Comparison of ENCODE assay signal across 8 cellular contexts in the genomic region with DNA sequence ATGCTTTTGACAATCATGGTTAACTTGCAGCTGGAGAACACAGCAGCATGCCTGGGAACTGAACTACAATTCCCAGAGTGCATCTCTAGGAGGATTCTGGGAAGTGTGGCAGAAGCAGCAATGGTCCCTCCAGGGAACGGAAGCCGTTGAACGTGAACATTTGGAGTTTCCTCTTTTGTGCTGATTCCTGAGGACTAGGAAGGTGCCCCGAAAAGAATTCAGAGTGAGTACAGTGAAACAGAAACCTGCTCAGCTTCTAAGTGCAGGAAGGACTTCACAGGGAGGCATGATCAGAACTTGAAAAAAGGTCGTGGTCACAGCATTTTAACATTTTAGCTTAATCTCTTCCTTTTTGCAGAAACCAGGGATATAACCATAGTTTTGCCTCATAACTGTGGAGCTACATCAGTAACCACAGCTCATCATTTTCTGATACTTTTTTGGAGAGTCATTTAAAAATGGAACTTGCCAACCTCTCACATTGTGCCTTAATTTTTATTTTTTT. TPM values are rescaled to one million over a fixed set of nuclear protein-coding genes. Genes with fewer than 3 reads are reported as not detected.
A peak's percentile ranks its signal among the peaks of the same experiment; 100 is the strongest.
DNase-seq lines count a peak whose midpoint lies in the region; ATAC-seq and TF ChIP-seq lines count a peak whose summit lies in the region.

A gene (plus strand): TSS at position 111 of the 505 bp plus-strand sequence. CDS start 3,911 bp downstream, outside the sequence.

- DNase-seq in EH (ENCODE audit: low read depth), result peak; percentile 82
- DNase-seq in PC-9, result peak; percentile 51 to 54
- DNase-seq in fibroblast of gingiva (ENCODE audit: low read depth), result peak; percentile 53
- peak; percentile 77 for DNase-seq in stromal cell of bone marrow (ENCODE audit: low read depth)
- no peak for DNase-seq in KG1 (lab: John Stamatoyannopoulos, UW)

- 0 out of 2 replicates have a peak, but pooled peaks cover 10% of the 10 kb centered on the region for H3K79me2 ChIP-seq in PC-9 (ENCODE audit: low read depth)

- no peaks in the 10 kb centered on the region for H4K20me1 ChIP-seq in PC-9 (ENCODE audit: insufficient read depth)

- H3K9me3 ChIP-seq in PC-9 (ENCODE audit: insufficient read depth, low read depth) (0 out of 2 replicates have a peak, but pooled peaks cover 5% of the 10 kb centered on the region), mucosa of stomach (ENCODE audit: control insufficient read depth, low read length) (no peaks in the 10 kb centered on the region)

- H3K4me1 ChIP-seq in PC-9 (replicated peaks; ENCODE audit: insufficient read depth), result peaks cover 19% of the 10 kb centered on the region
- H3K4me1 ChIP-seq in mucosa of stomach (ENCODE audit: control insufficient read depth, insufficient read depth, low read length), result peaks cover 5% of the 10 kb centered on the region

- no peaks in the 10 kb centered on the region for H3K27me3 ChIP-seq in PC-9 (ENCODE audit: insufficient read depth, low read depth)
- no peaks in the 10 kb centered on the region for H3K27me3 ChIP-seq in mucosa of stomach (ENCODE audit: control insufficient read depth, insufficient read depth, low read length)

- H3K4me1 Mint-ChIP-seq in activated T-helper 17 cell treated with anti-CD3 and anti-CD28 coated beads, Interleukin-2, amount 50 U/mL, for 72 hours, result peaks cover 9% of the 10 kb centered on the region

- peaks cover 25% of the 10 kb centered on the region for H3F3A ChIP-seq in PC-9 (ENCODE audit: insufficient read depth, low read depth)

- peak within 1 kb of the TSS; percentile 73; the same call in 1 of the 2 replicates for H2AFZ ChIP-seq in PC-9

- no peak for TF ChIP-seq CTCF in PC-9 (conservative IDR thresholded peaks at IDR 0.05)

- H3K9me2 ChIP-seq in PC-9 (ENCODE audit: insufficient read depth), result no peaks in the 10 kb centered on the region

- H3K9me3 Mint-ChIP-seq in activated T-helper 17 cell treated with anti-CD3 and anti-CD28 coated beads, Interleukin-2, amount 50 U/mL, for 72 hours, result peaks cover 4% of the 10 kb centered on the region

- H3K4me3 ChIP-seq in PC-9 (peak within 1 kb of the TSS; percentile 59), mucosa of stomach (ENCODE audit: low read length) (peak within 1 kb of the TSS; percentile 40)

- H3K36me3 ChIP-seq in PC-9 (ENCODE audit: low read depth) (peaks cover 9% of the 10 kb centered on the region; the same call in 1 of the 2 replicates), mucosa of stomach (ENCODE audit: control insufficient read depth, insufficient read depth, low read length) (no peaks in the 10 kb centered on the region)

- H3K27ac Mint-ChIP-seq in activated T-helper 17 cell treated with anti-CD3 and anti-CD28 coated beads, Interleukin-2, amount 50 U/mL, for 72 hours, result peak within 1 kb of the TSS; percentile 82

- POLR2A ChIA-PET in PC-9 (lab: Charles Lee; ENCODE audit: unreplicated experiment), result interaction anchor here (0.6 to 1.2 kb wide), 4 partner anchors 14 to 1150 kb away, joined by 3 to 30 read pairs (median 5); a partner anchor contains a TSS

- peak within 1 kb of the TSS; percentile 82 for H3K4me2 ChIP-seq in PC-9

- peak within 1 kb of the TSS; percentile 83 for H3K4me3 Mint-ChIP-seq in activated T-helper 17 cell treated with anti-CD3 and anti-CD28 coated beads, Interleukin-2, amount 50 U/mL, for 72 hours

- peak; percentile 69 for ATAC-seq in HG02763 (IDR thresholded peaks at IDR 0.05; ENCODE audit: unreplicated experiment)
- ATAC-seq in activated T-helper 17 cell treated with anti-CD3 and anti-CD28 coated beads, Interleukin-2, amount 50 U/mL, for 72 hours (replicated peaks), result peak; percentile 78

- CTCF ChIA-PET in PC-9 (lab: Charles Lee), result interaction anchor here (1.5 kb wide), 1 partner anchor 14 kb away, joined by 8 read pairs; a partner anchor contains a TSS

- H3K27me3 Mint-ChIP-seq in activated T-helper 17 cell treated with anti-CD3 and anti-CD28 coated beads, Interleukin-2, amount 50 U/mL, for 72 hours, result no peaks in the 10 kb centered on the region

- peak within 1 kb of the TSS; percentile 91 for H3K27ac ChIP-seq in PC-9

- TSS peak; percentile 88 for BruUV-seq in PC-9 (replicated peaks; lab: Mats Ljungman, UMichigan)

- peaks cover 29% of the 10 kb centered on the region for H3K36me3 Mint-ChIP-seq in activated T-helper 17 cell treated with anti-CD3 and anti-CD28 coated beads, Interleukin-2, amount 50 U/mL, for 72 hours (ENCODE audit: low read depth)

- intact Hi-C loops in PC-9 (cut with micrococcal nuclease; ENCODE audit: unreplicated experiment), result loop anchor here (2.0 kb wide), 1 partner anchor 14 kb away; a partner anchor contains a TSS

- H3K9ac ChIP-seq in mucosa of stomach (ENCODE audit: low read length), result peak within 1 kb of the TSS; percentile 79

RNA-seq across cellular contexts. Expression of the gene that starts here (rescaled TPM):
- total RNA-seq in PC-9 (2021), result 5.2 TPM in 2 replicates
- total RNA-seq in activated T-helper 17 cell treated with anti-CD3 and anti-CD28 coated beads, Interleukin-2, amount 50 U/mL, for 72 hours, result 1 to 10 TPM in 1 of 2 donors, under 1 TPM in 1; 0.91 to 1.3 TPM
